9 cellular contexts compared by ENCODE assay signal in genomic region chr16:48409839-48410610, GRCh38.
DNase-seq lines count a peak whose midpoint lies in the region; ATAC-seq lines count a peak whose summit lies in the region.
"Had no signal": no experiment of that assay in that cellular context is flagged by ENCODE, and none has a peak within 500 bp of the region (broad histone marks: within the 10 kb centered on the region; RNA-seq: fewer than 3 reads in every experiment).

No MANE protein-coding gene starts in this region.

- H3K36me3 Mint-ChIP-seq in stimulated activated naive CD8-positive, alpha-beta T cell treated with anti-CD3 and anti-CD28 coated beads, Interleukin-15, Interleukin-2, amounts not matched to agents 100 ng/mL and 50 ng/mL, for 24 hours (ENCODE audit: low read depth) = no peaks in the 10 kb centered on the region

- no peak overlapping the region for H3K4me3 Mint-ChIP-seq in stimulated activated naive CD8-positive, alpha-beta T cell treated with anti-CD3 and anti-CD28 coated beads, Interleukin-15, Interleukin-2, amounts not matched to agents 100 ng/mL and 50 ng/mL, for 24 hours
- H3K4me3 Mint-ChIP-seq: activated T-cell treated with anti-CD3 and anti-CD28 coated beads, Interleukin-2, amount 50 U/mL, for 24 hours had no signal

- no peaks in the 10 kb centered on the region for H3K9me3 Mint-ChIP-seq in stimulated activated naive CD8-positive, alpha-beta T cell treated with anti-CD3 and anti-CD28 coated beads, Interleukin-15, Interleukin-2, amounts not matched to agents 100 ng/mL and 50 ng/mL, for 24 hours
- H3K9me3 Mint-ChIP-seq: activated T-cell treated with anti-CD3 and anti-CD28 coated beads, Interleukin-2, amount 50 U/mL, for 24 hours had no signal

- no peaks in the 10 kb centered on the region for H3K27me3 Mint-ChIP-seq in stimulated activated naive CD8-positive, alpha-beta T cell treated with anti-CD3 and anti-CD28 coated beads, Interleukin-15, Interleukin-2, amounts not matched to agents 100 ng/mL and 50 ng/mL, for 24 hours
- H3K27me3 Mint-ChIP-seq: activated T-cell treated with anti-CD3 and anti-CD28 coated beads, Interleukin-2, amount 50 U/mL, for 24 hours had no signal

- no peak for ATAC-seq in stimulated activated naive CD8-positive, alpha-beta T cell treated with anti-CD3 and anti-CD28 coated beads, Interleukin-15, Interleukin-2, amounts not matched to agents 100 U/mL and 50 U/mL, for 24 hours
- ATAC-seq in GM19023 (IDR thresholded peaks at IDR 0.05; ENCODE audit: unreplicated experiment) = no peak

- H3K4me1 Mint-ChIP-seq in stimulated activated naive CD8-positive, alpha-beta T cell treated with anti-CD3 and anti-CD28 coated beads, Interleukin-15, Interleukin-2, amounts not matched to agents 100 ng/mL and 50 ng/mL, for 24 hours (ENCODE audit: low read depth) = peaks cover 10% of the 10 kb centered on the region

- DNase-seq in stimulated activated naive CD8-positive, alpha-beta T cell treated with anti-CD3 and anti-CD28 coated beads, Interleukin-15, Interleukin-2, amounts not matched to agents 100 U/mL and 50 U/mL, for 24 hours = no peak
- DNase-seq in amniotic epithelial cell (ENCODE audit: low read depth) (peak; percentile 98), kidney glomerular epithelial cell (lab: John Stamatoyannopoulos, UW) (peak; percentile 81), SW 1271 (lab: John Stamatoyannopoulos, UW) (no peak), NK-92 (lab: John Stamatoyannopoulos, UW; ENCODE audit: unreplicated experiment) (no peak)
- no peak for DNase-seq in activated CD8-positive, alpha-beta memory T cell treated with anti-CD3 and anti-CD28 coated beads for 24 hours
- DNase-seq: activated T-cell treated with anti-CD3 and anti-CD28 coated beads, Interleukin-2, amount 50 U/mL, for 24 hours had no signal

- peak overlapping the region; percentile 6 for H3K27ac Mint-ChIP-seq in stimulated activated naive CD8-positive, alpha-beta T cell treated with anti-CD3 and anti-CD28 coated beads, Interleukin-15, Interleukin-2, amounts not matched to agents 100 ng/mL and 50 ng/mL, for 24 hours
- H3K27ac Mint-ChIP-seq: activated T-cell treated with anti-CD3 and anti-CD28 coated beads, Interleukin-2, amount 50 U/mL, for 24 hours had no signal

Comparison
In these comparisons a context has a peak if more than half of its experiments do, and no peak if none do; other contexts are left out.
1. DNase-seq: peak in amniotic epithelial cell (single experiment) and kidney glomerular epithelial cell (single experiment); none in stimulated activated naive CD8-positive, alpha-beta T cell treated with anti-CD3 and anti-CD28 coated beads, Interleukin-15, Interleukin-2, amounts not matched to agents 100 U/mL and 50 U/mL, for 24 hours (single experiment), SW 1271 (0 of 2), NK-92 (single experiment) and activated CD8-positive, alpha-beta memory T cell treated with anti-CD3 and anti-CD28 coated beads for 24 hours (single experiment).